ENCODE assay signal across 8 cellular contexts in genomic region chr7:93902777-93903423, GRCh38. TPM values are rescaled to one million over a fixed set of nuclear protein-coding genes. Genes with fewer than 3 reads are reported as not detected.
A peak's percentile ranks its signal among the peaks of the same experiment; 100 is the strongest.
DNase-seq lines count a peak whose midpoint lies in the region; ATAC-seq, FAIRE-seq and TF ChIP-seq lines count a peak whose summit lies in the region.

No MANE protein-coding gene starts in this region.

- no peak overlapping the region for H3K27ac ChIP-seq in dorsolateral prefrontal cortex

- H3K4me3 ChIP-seq in dorsolateral prefrontal cortex: no peak overlapping the region

- DNase-seq in A172 (ENCODE audit: low spot score) (peak; percentile 53), GM12891 (ENCODE audit: insufficient read length, low spot score) (no peak), NCI-H748 (lab: John Stamatoyannopoulos, UW; ENCODE audit: unreplicated experiment) (peak; percentile 58), dorsolateral prefrontal cortex (no peak)

- no peak for TF ChIP-seq POLR2A in GM12891 (IDR thresholded peaks at IDR 0.05; ENCODE audit: low read depth, low read length)

- peak; percentile 42 to 78 (median 65) for TF ChIP-seq CTCF in dorsolateral prefrontal cortex (IDR thresholded peaks at IDR 0.05 in 54 of 56, conservative IDR thresholded peaks at IDR 0.05 in 2 of 56; ENCODE audit: low read depth in 1 of 56, partially characterized antibody in 56 of 56)
- TF ChIP-seq CTCF in nephron (IDR thresholded peaks at IDR 0.05; ENCODE audit: unreplicated experiment in 3 of 3): peak; percentile 66 to 75 (median 67)

- no peak overlapping the region for H3K4me3 Mint-ChIP-seq in nephron

- H3K36me3 Mint-ChIP-seq in nephron (ENCODE audit: low read depth): no peaks in the 10 kb centered on the region

- ATAC-seq in HG03135 (IDR thresholded peaks at IDR 0.05; ENCODE audit: unreplicated experiment): no peak
- ATAC-seq in HG02938 (IDR thresholded peaks at IDR 0.05; ENCODE audit: unreplicated experiment): no peak
- no peak for ATAC-seq in HG02981 (IDR thresholded peaks at IDR 0.05; ENCODE audit: unreplicated experiment)

- H3K4me1 Mint-ChIP-seq in nephron: peaks cover 7% of the 10 kb centered on the region

- peaks cover 0 to 31% (median 0%) of the 10 kb centered on the region in 45 donors for H3K27me3 ChIP-seq in dorsolateral prefrontal cortex

- H3K9me3 Mint-ChIP-seq in nephron: no peaks in the 10 kb centered on the region

- peak; percentile 73 for FAIRE-seq in GM12891 (lab: Jason Lieb, UNC)

- H3K27me3 Mint-ChIP-seq in nephron (ENCODE audit: low read depth): no peaks in the 10 kb centered on the region

- H3K27ac Mint-ChIP-seq in nephron: no peak overlapping the region

- intact Hi-C loops in dorsolateral prefrontal cortex (cut with DNase I): loop anchor here in 1 of 2 donors (10.0 kb wide), 1 partner anchor 192 kb away; no protein-coding TSS in a partner anchor

TF ChIP-seq in GM12891, 5 proteins besides CTCF, POLR2A, EP300 and RAD21:
- TF ChIP-seq PAX5 (IDR thresholded peaks at IDR 0.05; ENCODE audit: insufficient read depth, low read length, severe bottlenecking): no peak
- TF ChIP-seq POLR2AphosphoS5 (IDR thresholded peaks at IDR 0.05; ENCODE audit: low read depth, low read length): no peak
- TF ChIP-seq TAF1 (IDR thresholded peaks at IDR 0.05; ENCODE audit: low read depth, low read length): no peak
- TF ChIP-seq SPI1 (IDR thresholded peaks at IDR 0.05; ENCODE audit: low read depth, low read length): no peak
- no peak for TF ChIP-seq POU2F2 (IDR thresholded peaks at IDR 0.05; ENCODE audit: low read depth, low read length)
TF ChIP-seq in GM12891: peak in this region for 0.

RNA-seq across cellular contexts. Expression of gene GNGT1, which starts 3.5 kb away (rescaled TPM):
- 0.24 and 0.67 TPM in 2 replicates for total RNA-seq in A172 (2014; rRNA removed; shearing (Covaris generic))
- polyA plus RNA-seq in GM12891 (2012; ENCODE audit: low read depth, missing spikeins): not detected
- under 1 TPM in 4 of 120 experiments, not detected in 116; 0.23 to 0.35 (median 0.25) TPM for total RNA-seq in dorsolateral prefrontal cortex

RNA-seq across cellular contexts. Expression of gene TFPI2, which starts 12.3 kb away (rescaled TPM):
- total RNA-seq in A172 (2014; rRNA removed; shearing (Covaris generic)): 6.2 and 6.5 TPM in 2 replicates
- 0.94 TPM for polyA plus RNA-seq in GM12891 (2012; ENCODE audit: low read depth, missing spikeins)
- total RNA-seq in dorsolateral prefrontal cortex: 1 to 10 TPM in 16 of 120 experiments, under 1 TPM in 48, not detected in 56; 0.22 to 2.9 (median 0.68) TPM

RNA-seq across cellular contexts. Expression of gene GNG11, which starts 18.6 kb away (rescaled TPM):
- total RNA-seq in A172 (2014; rRNA removed; shearing (Covaris generic)): 24.1 and 27.9 TPM in 2 replicates
- 1.3 TPM for polyA plus RNA-seq in GM12891 (2012; ENCODE audit: low read depth, missing spikeins)
- 1 to 10 TPM; 2.2 to 9.1 (median 4.2) TPM for total RNA-seq in dorsolateral prefrontal cortex

Comparison
In these comparisons a context has a peak if more than half of its experiments do, and no peak if none do; other contexts are left out.
1. DNase-seq: peak in A172 (single experiment) and NCI-H748 (single experiment); none in GM12891 (single experiment) and dorsolateral prefrontal cortex (0 of 10).